In the genomic region with DNA sequence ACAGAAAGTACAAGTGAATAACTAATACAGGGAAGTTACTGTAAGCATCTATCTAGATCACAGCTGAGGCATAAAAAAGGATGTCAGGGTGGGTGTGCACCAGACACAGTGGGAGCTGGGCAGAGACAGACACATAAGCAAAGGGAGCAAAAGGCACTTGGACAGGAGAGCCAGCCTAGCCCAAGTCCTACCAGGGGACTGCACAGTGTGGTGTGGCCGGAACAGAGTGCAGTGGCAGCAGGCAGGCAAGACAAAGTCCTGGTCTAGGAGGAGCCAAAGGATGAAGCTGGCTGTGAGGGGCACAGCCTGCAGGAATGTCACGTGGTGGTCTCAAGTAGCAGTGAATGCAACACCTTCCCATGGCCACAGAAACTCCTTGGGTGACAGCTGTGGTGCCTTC, we compare ENCODE assay signal across 19 cellular contexts. TPM values are rescaled to one million over a fixed set of nuclear protein-coding genes. Genes with fewer than 3 reads are reported as not detected.
DNase-seq lines count a peak whose midpoint lies in the region; TF ChIP-seq lines count a peak whose summit lies in the region.
"Had no signal": no experiment of that assay in that cellular context is flagged by ENCODE, and none has a peak within 500 bp of the region (broad histone marks: within the 10 kb centered on the region; RNA-seq: fewer than 3 reads in every experiment).

No MANE protein-coding gene starts in this region.

- no peak overlapping the region for H3K4me3 Mint-ChIP-seq in activated CD4-positive, alpha-beta T cell treated with anti-CD3 and anti-CD28 coated beads, Interleukin-2, amount 10 ng/mL, durations not matched to agents 7 days and 5 days
- no peak overlapping the region for H3K4me3 Mint-ChIP-seq in osteocyte (ENCODE audit: unreplicated experiment)
- H3K4me3 Mint-ChIP-seq: CD14-positive monocyte; CD4-positive, alpha-beta memory T cell; HFFc6 had no signal

- peak overlapping the region; percentile 44 for H3K9ac ChIP-seq in HUES6 (ENCODE audit: low read length)
- H3K9ac ChIP-seq: BLaER1 had no signal

- TF ChIP-seq CTCF in osteocyte (IDR thresholded peaks at IDR 0.05) = no peak

- H3K36me3 ChIP-seq in HUES6 (ENCODE audit: control insufficient read depth, insufficient read depth, low read length) = peaks cover 31% of the 10 kb centered on the region

- DNase-seq in activated CD4-positive, alpha-beta T cell treated with anti-CD3 and anti-CD28 coated beads, Interleukin-2, amount 10 ng/mL, durations not matched to agents 7 days and 5 days = no peak
- no peak for DNase-seq in activated CD4-positive, alpha-beta T cell treated with anti-CD3 and anti-CD28 coated beads for 1 hour
- peak; percentile 27 for DNase-seq in left kidney (ENCODE audit: low read depth, low spot score)
- peak; percentile 68 for DNase-seq in osteocyte (ENCODE audit: extremely low spot score, unreplicated experiment)
- DNase-seq in stimulated activated naive CD4-positive, alpha-beta T cell treated with Interleukin-2 at 50 U/mL for 16 hours (lab: John Stamatoyannopoulos, UW) = no peak
- DNase-seq in cerebellum (ENCODE audit: low spot score) = no peak
- DNase-seq in amygdala (lab: John Stamatoyannopoulos, UW) = no peak
- DNase-seq: Calu3; CD4-positive, alpha-beta memory T cell; DMS79 treated with DMSO at 0.1 percent for 48 hours; EL; HFFc6 had no signal

- no peaks in the 10 kb centered on the region for H3K27me3 Mint-ChIP-seq in activated CD4-positive, alpha-beta T cell treated with anti-CD3 and anti-CD28 coated beads, Interleukin-2, amount 10 ng/mL, durations not matched to agents 7 days and 5 days
- no peaks in the 10 kb centered on the region for H3K27me3 Mint-ChIP-seq in osteocyte (ENCODE audit: unreplicated experiment)
- H3K27me3 Mint-ChIP-seq: CD4-positive, alpha-beta memory T cell had no signal

- no peak overlapping the region for H3K27ac ChIP-seq in HUES6 (ENCODE audit: low read depth, low read length)
- H3K27ac ChIP-seq: 22Rv1, A549, BLaER1 had no signal

- H3K27ac Mint-ChIP-seq in activated CD4-positive, alpha-beta T cell treated with anti-CD3 and anti-CD28 coated beads, Interleukin-2, amount 10 ng/mL, durations not matched to agents 7 days and 5 days = peak overlapping the region; percentile 23
- H3K27ac Mint-ChIP-seq in osteocyte (ENCODE audit: unreplicated experiment) = no peak overlapping the region
- H3K27ac Mint-ChIP-seq: HFFc6 had no signal

- H3K4me3 ChIP-seq in HUES6 (ENCODE audit: low read depth, low read length) = no peak overlapping the region
- H3K4me3 ChIP-seq: A549, BLaER1, GM12878 had no signal

- no peaks in the 10 kb centered on the region for H3K9me3 Mint-ChIP-seq in activated CD4-positive, alpha-beta T cell treated with anti-CD3 and anti-CD28 coated beads, Interleukin-2, amount 10 ng/mL, durations not matched to agents 7 days and 5 days
- no peaks in the 10 kb centered on the region for H3K9me3 Mint-ChIP-seq in osteocyte (ENCODE audit: unreplicated experiment)
- H3K9me3 Mint-ChIP-seq: CD14-positive monocyte; CD4-positive, alpha-beta memory T cell; HFFc6 had no signal

- no peaks in the 10 kb centered on the region for H3K27me3 ChIP-seq in HUES6 (ENCODE audit: control insufficient read depth, insufficient read depth, low read length)
- H3K27me3 ChIP-seq: BLaER1 had no signal

- POLR2A ChIA-PET in activated CD4-positive, alpha-beta T cell treated with anti-CD3 and anti-CD28 coated beads, Interleukin-2, amount 10 ng/mL, durations not matched to agents 7 days and 5 days (lab: Charles Lee) = no interaction called here

- H3K9me3 ChIP-seq in HUES6 (ENCODE audit: control insufficient read depth, insufficient read depth, low read depth, low read length) = no peaks in the 10 kb centered on the region
- H3K9me3 ChIP-seq: A549, BLaER1 had no signal

- H3K36me3 Mint-ChIP-seq in activated CD4-positive, alpha-beta T cell treated with anti-CD3 and anti-CD28 coated beads, Interleukin-2, amount 10 ng/mL, durations not matched to agents 7 days and 5 days (ENCODE audit: low read depth) = peaks cover 26% of the 10 kb centered on the region
- peaks cover 15% of the 10 kb centered on the region for H3K36me3 Mint-ChIP-seq in osteocyte (ENCODE audit: unreplicated experiment)

- no peaks in the 10 kb centered on the region for H3K4me1 ChIP-seq in HUES6 (ENCODE audit: control insufficient read depth, insufficient read depth, low read length)

- H3K4me1 Mint-ChIP-seq in activated CD4-positive, alpha-beta T cell treated with anti-CD3 and anti-CD28 coated beads, Interleukin-2, amount 10 ng/mL, durations not matched to agents 7 days and 5 days = peaks cover 3% of the 10 kb centered on the region
- peaks cover 2% of the 10 kb centered on the region for H3K4me1 Mint-ChIP-seq in osteocyte (ENCODE audit: unreplicated experiment)

- CTCF ChIA-PET in activated CD4-positive, alpha-beta T cell treated with anti-CD3 and anti-CD28 coated beads, Interleukin-2, amount 10 ng/mL, durations not matched to agents 7 days and 5 days (lab: Charles Lee) = interaction anchor here (0.9 to 1.4 kb wide), 4 partner anchors 8 to 139 kb away, joined by 3 to 5 read pairs (median 4); no protein-coding TSS in a partner anchor

RNA-seq across cellular contexts. Expression of gene RAD51D, which starts 21.9 kb away (rescaled TPM):
- 10 to 100 TPM; 26.7 to 41.6 TPM for total RNA-seq in activated CD4-positive, alpha-beta T cell treated with anti-CD3 and anti-CD28 coated beads, Interleukin-2, amount 10 ng/mL, durations not matched to agents 7 days and 5 days
- total RNA-seq in osteocyte (14.8 and 18.2 TPM in 2 replicates), cerebellum (5.0 TPM)

RNA-seq across cellular contexts. Expression of gene FNDC8, which starts 23.6 kb away (rescaled TPM):
- total RNA-seq in activated CD4-positive, alpha-beta T cell treated with anti-CD3 and anti-CD28 coated beads, Interleukin-2, amount 10 ng/mL, durations not matched to agents 7 days and 5 days = not detected
- total RNA-seq in osteocyte (not detected in 2 replicates), cerebellum (not detected)
- total RNA-seq: Calu3; CD4-positive, alpha-beta memory T cell; G401; HFFc6 had no signal

RNA-seq across cellular contexts. Expression of gene RFFL, which starts 34.3 kb away (rescaled TPM):
- total RNA-seq in activated CD4-positive, alpha-beta T cell treated with anti-CD3 and anti-CD28 coated beads, Interleukin-2, amount 10 ng/mL, durations not matched to agents 7 days and 5 days = 10 to 100 TPM; 36.0 to 40.1 TPM
- total RNA-seq in osteocyte = 19.3 and 22.9 TPM in 2 replicates
- total RNA-seq in cerebellum = 6.7 TPM

RNA-seq across cellular contexts. Expression of gene NLE1, which starts 44.3 kb away (rescaled TPM):
- total RNA-seq in activated CD4-positive, alpha-beta T cell treated with anti-CD3 and anti-CD28 coated beads, Interleukin-2, amount 10 ng/mL, durations not matched to agents 7 days and 5 days = 10 to 100 TPM; 15.7 to 19.7 TPM
- total RNA-seq in osteocyte (10.7 and 11.8 TPM in 2 replicates), cerebellum (14.2 TPM)

RNA-seq across cellular contexts. Expression of gene UNC45B, which starts 49.8 kb away (rescaled TPM):
- under 1 TPM; 0.10 TPM for total RNA-seq in activated CD4-positive, alpha-beta T cell treated with anti-CD3 and anti-CD28 coated beads, Interleukin-2, amount 10 ng/mL, durations not matched to agents 7 days and 5 days
- not detected in 2 replicates for total RNA-seq in osteocyte
- not detected for total RNA-seq in cerebellum
- total RNA-seq: Calu3, G401, GM12878, HFFc6 had no signal

Comparison
In these comparisons a context has a peak if more than half of its experiments do, and no peak if none do; other contexts are left out.
1. DNase-seq: peak in left kidney (single experiment) and osteocyte (single experiment); none in activated CD4-positive, alpha-beta T cell treated with anti-CD3 and anti-CD28 coated beads, Interleukin-2, amount 10 ng/mL, durations not matched to agents 7 days and 5 days (single experiment), activated CD4-positive, alpha-beta T cell treated with anti-CD3 and anti-CD28 coated beads for 1 hour (single experiment), stimulated activated naive CD4-positive, alpha-beta T cell treated with Interleukin-2 at 50 U/mL for 16 hours (single experiment), cerebellum (single experiment) and amygdala (0 of 56).